ENCODE assay signal across 8 cellular contexts in the genomic region with DNA sequence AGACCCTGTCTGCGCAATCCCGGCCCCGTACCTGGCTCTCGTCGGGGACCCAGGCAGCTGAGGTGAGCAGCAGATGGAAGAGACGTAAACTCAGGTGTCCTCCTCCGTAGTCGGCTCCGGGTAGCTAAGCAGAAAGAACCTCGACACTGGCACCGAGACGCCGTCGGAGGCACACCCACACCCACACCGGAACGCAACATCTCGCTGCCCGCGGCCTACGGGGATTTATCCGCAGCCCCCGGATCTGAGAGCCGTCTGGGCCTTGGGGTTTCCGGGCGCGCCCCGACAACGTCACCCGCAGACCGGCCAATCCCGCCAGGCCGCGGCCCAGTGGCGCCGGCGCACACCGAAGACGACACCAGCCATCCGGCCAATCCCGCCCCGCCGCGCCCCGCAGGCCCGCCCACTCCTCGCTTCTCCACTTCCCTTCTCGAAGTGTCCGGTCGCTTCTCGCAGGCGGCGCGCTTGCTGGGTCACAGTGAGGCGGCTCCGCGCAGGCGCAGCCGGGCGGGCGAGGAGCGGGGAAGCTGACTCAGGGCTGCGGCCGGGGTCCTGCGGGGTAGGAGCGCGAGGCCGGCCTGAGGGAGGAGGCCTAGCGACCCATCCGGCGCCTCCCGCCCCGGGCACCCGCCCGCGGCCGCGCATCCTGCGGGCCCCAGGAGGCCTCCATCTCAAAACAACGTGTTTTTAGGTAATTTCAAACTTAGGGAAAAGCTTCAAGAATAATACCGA. TPM values are rescaled to one million over a fixed set of nuclear protein-coding genes. Genes with fewer than 3 reads are reported as not detected.
DNase-seq lines count a peak whose midpoint lies in the region; ATAC-seq and TF ChIP-seq lines count a peak whose summit lies in the region.

A gene with protein sequence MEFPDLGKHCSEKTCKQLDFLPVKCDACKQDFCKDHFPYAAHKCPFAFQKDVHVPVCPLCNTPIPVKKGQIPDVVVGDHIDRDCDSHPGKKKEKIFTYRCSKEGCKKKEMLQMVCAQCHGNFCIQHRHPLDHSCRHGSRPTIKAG (minus strand): TSS at position 264 of the 732 bp plus-strand sequence. CDS start 1,984 bp downstream, outside the sequence.

- in situ Hi-C loops in T47D (cut with HindIII; ENCODE audit: low pct_unique_long_range_greater_than_20kb, low sequenced_read_pairs), result no loop called here

- peak; percentile 67 for DNase-seq in AG04449 (ENCODE audit: low read depth, low spot score)
- DNase-seq in NCI-H2196 treated with DMSO at 0.1 percent for 48 hours (lab: John Stamatoyannopoulos, UW; ENCODE audit: unreplicated experiment), result peak; percentile 93
- DNase-seq in T47D (ENCODE audit: low read depth in 1 of 2, low spot score in 1 of 2), result peak; percentile 98 to 100

- TF ChIP-seq CTCF in AG04449 (IDR thresholded peaks at IDR 0.05; ENCODE audit: insufficient read depth, low read length, missing control alignments) (no peak), VCaP (conservative IDR thresholded peaks at IDR 0.05) (no peak)

- H3K9me3 ChIP-seq in iPS-18c (ENCODE audit: control insufficient read depth, insufficient read depth, low read length), result no peaks in the 10 kb centered on the region
- H3K9me3 ChIP-seq in skeletal muscle tissue (ENCODE audit: control insufficient read depth in 3 of 3, low read length in 3 of 3), result no peaks in the 10 kb centered on the region

- POLR2A ChIA-PET in AG04449 (lab: Yijun Ruan, JAX), result interaction anchor here (1.0 kb wide), 1 partner anchor 59 kb away, joined by 3 read pairs; no protein-coding TSS in a partner anchor

- CTCF ChIA-PET in AG04449 (lab: Yijun Ruan, JAX), result interaction anchor here (1.1 to 3.1 kb wide), 4 partner anchors 10 to 167 kb away, joined by 4 to 15 read pairs (median 10); no protein-coding TSS in a partner anchor

- H3K4me3 ChIP-seq in AG04449 (ENCODE audit: low read depth, low read length) (peak within 1 kb of the TSS; percentile 99), iPS-18c (ENCODE audit: insufficient read depth, low read depth, low read length) (peak within 1 kb of the TSS; percentile 87), skeletal muscle tissue (ENCODE audit: low read length in 3 of 3) (peak within 1 kb of the TSS; percentile 93 to 98 (median 95))

- H3K36me3 ChIP-seq in skeletal muscle tissue (ENCODE audit: control insufficient read depth in 3 of 3, insufficient read depth in 3 of 3, low read length in 3 of 3), result peaks cover 26 to 46% (median 34%) of the 10 kb centered on the region in 3 donors

- peak within 1 kb of the TSS; percentile 97 to 100 (median 99) for H3K9ac ChIP-seq in skeletal muscle tissue (ENCODE audit: low read depth in 1 of 3, low read length in 3 of 3)

- H3K27ac ChIP-seq in VCaP (peak within 1 kb of the TSS; percentile 93), skeletal muscle tissue (ENCODE audit: low read depth, low read length) (peak within 1 kb of the TSS; percentile 96)

- peaks cover 18 to 25% (median 22%) of the 10 kb centered on the region in 3 donors for H3K4me1 ChIP-seq in skeletal muscle tissue (ENCODE audit: control insufficient read depth in 3 of 3, insufficient read depth in 3 of 3, low read length in 3 of 3)

- ATAC-seq in GM18873 (IDR thresholded peaks at IDR 0.05; ENCODE audit: low FRiP score, unreplicated experiment), result peak; percentile 93
- ATAC-seq in HG03135 (IDR thresholded peaks at IDR 0.05; ENCODE audit: unreplicated experiment), result peak; percentile 95

- no peaks in the 10 kb centered on the region for H3K27me3 ChIP-seq in skeletal muscle tissue (ENCODE audit: control insufficient read depth in 3 of 3, insufficient read depth in 3 of 3, low read length in 3 of 3)

RNA-seq across cellular contexts. Expression of the gene that starts here (rescaled TPM):
- 10.4 TPM for total RNA-seq in skeletal muscle tissue

Comparison
In these comparisons a context has a peak if more than half of its experiments do, and no peak if none do; other contexts are left out.
1. Peak in every context shown above with its lines: DNase-seq, ATAC-seq, H3K4me3 ChIP-seq and H3K27ac ChIP-seq.